In genomic region chr17:43578699-43579569, GRCh38 we compare ENCODE assay signal across 9 cellular contexts. TPM values are rescaled to one million over a fixed set of nuclear protein-coding genes. Genes with fewer than 3 reads are reported as not detected.
A peak's percentile ranks its signal among the peaks of the same experiment; 100 is the strongest.
DNase-seq lines count a peak whose midpoint lies in the region; ATAC-seq and TF ChIP-seq lines count a peak whose summit lies in the region.
"Had no signal": no experiment of that assay in that cellular context is flagged by ENCODE, and none has a peak within 500 bp of the region (broad histone marks: within the 10 kb centered on the region; RNA-seq: fewer than 3 reads in every experiment).

No MANE protein-coding gene starts in this region.

- no peak for TF ChIP-seq CTCF in left lung (IDR thresholded peaks at IDR 0.05)

- in situ Hi-C loops in KBM-7 (cut with MboI; ENCODE audit: low pct_unique_long_range_greater_than_20kb, low sequenced_read_pairs), result loop anchor here (10.0 kb wide), 1 partner anchor 186 kb away; no protein-coding TSS in a partner anchor

- peak overlapping the region in 2 of 3 donors; percentile 80 to 88 for H3K27ac Mint-ChIP-seq in CD4-positive, CD25-positive, alpha-beta regulatory T cell
- H3K27ac Mint-ChIP-seq in activated naive CD4-positive, alpha-beta T cell treated with anti-CD3 and anti-CD28 coated beads for 36 hours, result peak overlapping the region; percentile 17
- H3K27ac Mint-ChIP-seq: dendritic cell treated with granulocyte-macrophage colony-stimulating factor and Interleukin-4, amounts not matched to agents 40 ng/mL and 50 ng/mL, for 4 days had no signal

- peak; percentile 26 to 41 for ATAC-seq in CD4-positive, CD25-positive, alpha-beta regulatory T cell (ENCODE audit: low read depth in 2 of 2)
- ATAC-seq in GM21447 (IDR thresholded peaks at IDR 0.05; ENCODE audit: unreplicated experiment), result peak; percentile 81
- peak; percentile 45 for ATAC-seq in left lung

- peaks cover 12% of the 10 kb centered on the region for H3K4me1 ChIP-seq in CD4-positive, CD25-positive, alpha-beta regulatory T cell (ENCODE audit: control insufficient read depth, insufficient read depth, low read length, poor library complexity, severe bottlenecking)
- H3K4me1 ChIP-seq in left lung, result peaks cover 7% of the 10 kb centered on the region in 2 donors

- peak in 2 of 3 donors; percentile 2 to 57 for DNase-seq in CD4-positive, CD25-positive, alpha-beta regulatory T cell
- peak; percentile 12 for DNase-seq in NCI-H510A treated with DMSO at 0.1 percent for 48 hours (lab: John Stamatoyannopoulos, UW)
- DNase-seq in activated naive CD4-positive, alpha-beta T cell treated with anti-CD3 and anti-CD28 coated beads for 36 hours, result peak; percentile 65
- DNase-seq in left lung, result no peak
- no peak for DNase-seq in SK-N-DZ (ENCODE audit: low spot score)
- no peak for DNase-seq in NOMO-1 (lab: John Stamatoyannopoulos, UW; ENCODE audit: unreplicated experiment in 2 of 2)
- no peak for DNase-seq in KBM-7

- intact Hi-C loops in activated naive CD4-positive, alpha-beta T cell treated with anti-CD3 and anti-CD28 coated beads for 36 hours (cut with micrococcal nuclease), result no loop called here
- intact Hi-C loops in left lung (cut with DNase I), result loop anchor here in 1 of 2 donors (10.0 kb wide), 1 partner anchor 106 kb away; no protein-coding TSS in a partner anchor

- peak overlapping the region in 1 of 4 donors; percentile 24 for H3K4me3 Mint-ChIP-seq in CD4-positive, CD25-positive, alpha-beta regulatory T cell
- no peak overlapping the region for H3K4me3 Mint-ChIP-seq in activated naive CD4-positive, alpha-beta T cell treated with anti-CD3 and anti-CD28 coated beads for 36 hours
- H3K4me3 Mint-ChIP-seq: dendritic cell treated with granulocyte-macrophage colony-stimulating factor and Interleukin-4, amounts not matched to agents 40 ng/mL and 50 ng/mL, for 4 days had no signal

- no peaks in the 10 kb centered on the region for H3K36me3 ChIP-seq in CD4-positive, CD25-positive, alpha-beta regulatory T cell (ENCODE audit: control insufficient read depth, insufficient read depth, low read length)
- no peaks in the 10 kb centered on the region for H3K36me3 ChIP-seq in left lung

- peaks cover 8 to 22% (median 14%) of the 10 kb centered on the region in 4 donors for H3K4me1 Mint-ChIP-seq in CD4-positive, CD25-positive, alpha-beta regulatory T cell
- peaks cover 15% of the 10 kb centered on the region for H3K4me1 Mint-ChIP-seq in activated naive CD4-positive, alpha-beta T cell treated with anti-CD3 and anti-CD28 coated beads for 36 hours (ENCODE audit: low read depth)

- no peaks in the 10 kb centered on the region for H3K9me3 ChIP-seq in CD4-positive, CD25-positive, alpha-beta regulatory T cell (ENCODE audit: control insufficient read depth in 2 of 2, low read length in 2 of 2)
- no peaks in the 10 kb centered on the region for H3K9me3 ChIP-seq in left lung

- H3K27me3 ChIP-seq in CD4-positive, CD25-positive, alpha-beta regulatory T cell (ENCODE audit: control insufficient read depth, insufficient read depth, low read length), result no peaks in the 10 kb centered on the region
- H3K27me3 ChIP-seq in left lung, result peaks cover 0 to 5% of the 10 kb centered on the region in 2 donors

- no peaks in the 10 kb centered on the region for H3K9me3 Mint-ChIP-seq in CD4-positive, CD25-positive, alpha-beta regulatory T cell
- H3K9me3 Mint-ChIP-seq in activated naive CD4-positive, alpha-beta T cell treated with anti-CD3 and anti-CD28 coated beads for 36 hours, result no peaks in the 10 kb centered on the region
- H3K9me3 Mint-ChIP-seq: dendritic cell treated with granulocyte-macrophage colony-stimulating factor and Interleukin-4, amounts not matched to agents 40 ng/mL and 50 ng/mL, for 4 days had no signal

- CTCF ChIA-PET in activated naive CD4-positive, alpha-beta T cell treated with anti-CD3 and anti-CD28 coated beads for 36 hours (lab: Charles Lee), result interaction anchor here (0.6 to 1.4 kb wide), 7 partner anchors 14 to 759 kb away, joined by 3 to 6 read pairs (median 3); no protein-coding TSS in a partner anchor

- no peak overlapping the region for H3K4me3 ChIP-seq in CD4-positive, CD25-positive, alpha-beta regulatory T cell (ENCODE audit: low read depth, low read length)
- H3K4me3 ChIP-seq in left lung, result no peak overlapping the region

- no peaks in the 10 kb centered on the region for H3K36me3 Mint-ChIP-seq in CD4-positive, CD25-positive, alpha-beta regulatory T cell
- H3K36me3 Mint-ChIP-seq in activated naive CD4-positive, alpha-beta T cell treated with anti-CD3 and anti-CD28 coated beads for 36 hours (ENCODE audit: low read depth), result no peaks in the 10 kb centered on the region

- H3K27me3 Mint-ChIP-seq in CD4-positive, CD25-positive, alpha-beta regulatory T cell, result peaks cover 18% of the 10 kb centered on the region
- H3K27me3 Mint-ChIP-seq in activated naive CD4-positive, alpha-beta T cell treated with anti-CD3 and anti-CD28 coated beads for 36 hours (ENCODE audit: low read depth), result no peaks in the 10 kb centered on the region

- no peak overlapping the region for H3K27ac ChIP-seq in CD4-positive, CD25-positive, alpha-beta regulatory T cell (ENCODE audit: insufficient read depth, low read length, poor library complexity, severe bottlenecking)
- peak overlapping the region in 1 of 2 donors; percentile 37 for H3K27ac ChIP-seq in left lung

RNA-seq across cellular contexts. Expression of gene ETV4, which starts 32.8 kb away (rescaled TPM):
- not detected for total RNA-seq in CD4-positive, CD25-positive, alpha-beta regulatory T cell
- not detected for polyA plus RNA-seq in CD4-positive, CD25-positive, alpha-beta regulatory T cell
- 1 to 10 TPM; 1.4 to 1.9 TPM for total RNA-seq in activated naive CD4-positive, alpha-beta T cell treated with anti-CD3 and anti-CD28 coated beads for 36 hours
- 1 to 10 TPM; 4.3 to 9.8 TPM for total RNA-seq in left lung
- polyA plus RNA-seq in SK-N-DZ (2014; cell fraction: cytosol; rRNA removed), result not detected in 2 replicates
- polyA plus RNA-seq in SK-N-DZ (2014; cell fraction: nucleus; rRNA removed), result not detected in 2 replicates

Comparison
In these comparisons a context has a peak if more than half of its experiments do, and no peak if none do; other contexts are left out.
1. DNase-seq: peak in CD4-positive, CD25-positive, alpha-beta regulatory T cell (2 of 3), NCI-H510A treated with DMSO at 0.1 percent for 48 hours (single experiment) and activated naive CD4-positive, alpha-beta T cell treated with anti-CD3 and anti-CD28 coated beads for 36 hours (single experiment); none in left lung (0 of 2), SK-N-DZ (single experiment), NOMO-1 (0 of 2) and KBM-7 (single experiment).
2. Peak in every context shown above with its lines, with median percentiles within 50 percentile points of each other: ATAC-seq.